ENCODE assay signal across 24 cellular contexts in genomic region chr6:8943073-8943472, GRCh38.
"Had no signal": no experiment of that assay in that cellular context is flagged by ENCODE, and none has a peak within 500 bp of the region (broad histone marks: within the 10 kb centered on the region; RNA-seq: fewer than 3 reads in every experiment).

No MANE protein-coding gene starts in this region.

- H3K9me3 ChIP-seq: MG63, SJCRH30 had no signal

- H3K4me3 ChIP-seq: MG63, SJCRH30 had no signal

- H3K27ac ChIP-seq: RWPE1, SJCRH30 had no signal

- ATAC-seq: Panc1, PC-3, SK-N-SH treated with all-trans-retinoic acid at 6 μM for 48 hours had no signal

- H3K27me3 ChIP-seq: MG63, SJCRH30 had no signal

- H3K36me3 ChIP-seq: MG63, SJCRH30 had no signal

- DNase-seq: IMR-90; Karpas-422; KG1; MG63; NCI-H1092; NCI-H1105 treated with DMSO at 0.1 percent for 48 hours; NCI-H1417 treated with DMSO at 0.1 percent for 48 hours; NCI-H146; NCI-H187; NCI-H2029; NCI-H2081 treated with DMSO at 0.1 percent for 48 hours; NCI-H2171; NCI-H226; NCI-H446; NCI-H510A; NCI-H524 treated with DMSO at 0.1 percent for 48 hours; NCI-H69; NK-92 treated with Interleukin-12 subunit alpha and Interleukin-12 subunit beta, amount 100 ng/mL, for 24 hours; PC-3; SHP77 treated with DMSO at 0.1 percent for 48 hours; SJCRH30 had no signal
